Comparison of ENCODE assay signal across 1 cellular context in genomic region chr20:38117205-38117604, GRCh38.
TF ChIP-seq lines count a peak whose summit lies in the region.

No MANE protein-coding gene starts in this region.

TF ChIP-seq in IMR-90, 13 proteins besides CTCF, POLR2A, EP300 and RAD21:
- TF ChIP-seq NFE2L2 (IDR thresholded peaks at IDR 0.05; ENCODE audit: low read depth, low read length), result no peak
- TF ChIP-seq CEBPB (IDR thresholded peaks at IDR 0.05; ENCODE audit: low read depth, low read length), result peak; percentile 60
